ENCODE assay signal across 8 cellular contexts in the genomic region with DNA sequence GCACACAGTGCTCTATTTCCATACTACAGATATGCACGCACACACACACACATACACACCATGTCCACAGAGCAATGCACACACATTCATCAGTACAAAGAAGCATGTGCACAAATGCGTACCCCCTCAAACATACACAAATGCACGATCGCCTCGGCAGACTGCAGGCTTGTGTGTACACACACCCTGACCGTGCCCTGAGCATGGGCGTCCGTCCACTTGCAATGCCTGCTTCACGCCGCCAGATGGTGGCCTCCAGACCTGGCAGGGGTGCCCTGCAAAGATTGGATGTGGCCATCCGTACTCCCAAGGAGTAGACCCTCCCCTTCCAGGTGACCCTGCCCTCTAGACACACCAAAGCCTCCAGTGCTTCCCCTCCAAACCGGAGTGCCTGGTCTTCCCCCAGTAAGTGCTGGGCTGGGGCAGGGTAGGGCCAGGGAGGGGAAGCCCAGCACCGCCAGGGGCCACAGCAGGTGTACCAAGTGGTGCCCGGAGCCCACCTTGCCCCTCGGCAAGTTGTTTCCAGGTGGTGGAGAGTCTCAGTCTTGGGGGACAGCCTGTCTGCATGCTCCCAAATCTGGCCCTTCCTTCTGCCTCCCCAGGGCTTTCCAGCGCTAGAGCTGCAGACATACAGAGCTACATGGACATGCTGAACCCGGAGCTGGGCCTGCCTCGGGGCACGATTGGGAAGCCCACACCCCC. TPM values are rescaled to one million over a fixed set of nuclear protein-coding genes. Genes with fewer than 3 reads are reported as not detected.
A peak's percentile ranks its signal among the peaks of the same experiment; 100 is the strongest.
DNase-seq lines count a peak whose midpoint lies in the region; ATAC-seq and TF ChIP-seq lines count a peak whose summit lies in the region.

No MANE protein-coding gene starts in this region.

- DNase-seq in DMS153 (lab: John Stamatoyannopoulos, UW) (peak; percentile 16), LoVo (ENCODE audit: low spot score) (peak; percentile 11), left kidney (ENCODE audit: low read depth, low spot score) (peak; percentile 80), omental fat pad (ENCODE audit: low spot score) (no peak), NCI-H2227 treated with DMSO at 0.1 percent for 48 hours (lab: John Stamatoyannopoulos, UW) (no peak)
- peak; percentile 42 for DNase-seq in activated naive CD4-positive, alpha-beta T cell treated with anti-CD3 and anti-CD28 coated beads, Interleukin-2, amount 50 U/mL, for 16 hours

- ATAC-seq in omental fat pad (ENCODE audit: low FRiP score) (no peak), HG03457 (IDR thresholded peaks at IDR 0.05; ENCODE audit: unreplicated experiment) (no peak), HG02763 (IDR thresholded peaks at IDR 0.05; ENCODE audit: unreplicated experiment) (no peak)

- no peak for TF ChIP-seq CTCF in omental fat pad (IDR thresholded peaks at IDR 0.05)

RNA-seq across cellular contexts. Expression of a gene that starts 20.6 kb away (rescaled TPM):
- total RNA-seq in omental fat pad = under 1 TPM in 1 of 4 donors, not detected in 3; 0.12 TPM

RNA-seq across cellular contexts. Expression of a gene that starts 20.8 kb away (rescaled TPM):
- total RNA-seq in omental fat pad = 10 to 100 TPM in 1 of 4 donors, 1 to 10 TPM in 3; 4.4 to 25.5 (median 6.6) TPM

RNA-seq across cellular contexts. Expression of a gene that starts 25.5 kb away (rescaled TPM):
- under 1 TPM in 1 of 4 donors, not detected in 3; 0.12 TPM for total RNA-seq in omental fat pad

RNA-seq across cellular contexts. Expression of a gene that starts 46.3 kb away (rescaled TPM):
- total RNA-seq in omental fat pad = 10 to 100 TPM in 1 of 4 donors, 1 to 10 TPM in 3; 6.6 to 24.6 (median 7.9) TPM

RNA-seq across cellular contexts. Expression of a gene that starts 51.6 kb away (rescaled TPM):
- total RNA-seq in omental fat pad = 10 to 100 TPM in 2 of 4 donors, 1 to 10 TPM in 2; 7.4 to 16.7 (median 9.2) TPM

Comparison
In these comparisons a context has a peak if more than half of its experiments do, and no peak if none do; other contexts are left out.
1. DNase-seq: peak in DMS153 (single experiment), LoVo (single experiment), activated naive CD4-positive, alpha-beta T cell treated with anti-CD3 and anti-CD28 coated beads, Interleukin-2, amount 50 U/mL, for 16 hours (single experiment) and left kidney (single experiment); none in omental fat pad (single experiment) and NCI-H2227 treated with DMSO at 0.1 percent for 48 hours (single experiment).